Comparison of ENCODE assay signal across 1 cellular context in the genomic region with DNA sequence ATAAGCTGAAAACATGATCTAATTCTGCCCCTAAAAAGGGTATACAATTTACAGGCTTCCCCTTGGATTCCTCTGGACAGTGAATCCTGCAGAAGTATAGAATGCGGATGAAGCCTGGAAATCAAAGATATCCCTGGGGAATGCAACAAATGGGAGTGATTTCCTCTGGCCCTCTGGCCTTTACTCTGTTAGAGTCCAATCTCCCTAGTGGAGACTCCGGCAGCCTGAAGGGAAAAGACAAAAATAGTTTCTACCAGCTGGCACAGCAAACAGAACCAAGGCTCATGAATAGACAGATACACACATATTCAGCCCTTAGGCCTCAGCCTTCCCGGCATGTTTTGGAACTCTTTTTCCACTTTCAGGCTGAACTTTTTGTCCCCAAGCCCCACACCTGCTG.
TF ChIP-seq lines count a peak whose summit lies in the region.

No MANE protein-coding gene starts in this region.

TF ChIP-seq in A549, 52 proteins besides CTCF, POLR2A, EP300 and RAD21 (continued from another document):
- TF ChIP-seq, protein P1, sequence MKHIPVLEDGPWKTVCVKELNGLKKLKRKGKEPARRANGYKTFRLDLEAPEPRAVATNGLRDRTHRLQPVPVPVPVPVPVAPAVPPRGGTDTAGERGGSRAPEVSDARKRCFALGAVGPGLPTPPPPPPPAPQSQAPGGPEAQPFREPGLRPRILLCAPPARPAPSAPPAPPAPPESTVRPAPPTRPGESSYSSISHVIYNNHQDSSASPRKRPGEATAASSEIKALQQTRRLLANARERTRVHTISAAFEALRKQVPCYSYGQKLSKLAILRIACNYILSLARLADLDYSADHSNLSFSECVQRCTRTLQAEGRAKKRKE (CRISPR knock-in tag; IDR thresholded peaks at IDR 0.05; ENCODE audit: low read depth): no peak
- TF ChIP-seq RNF2 (IDR thresholded peaks at IDR 0.05; ENCODE audit: borderline replicate concordance, low read depth) (no peak), TP53 (CRISPR knock-in tag; IDR thresholded peaks at IDR 0.05) (no peak), KDM5A (IDR thresholded peaks at IDR 0.05) (no peak), NFE2L2 (conservative IDR thresholded peaks at IDR 0.05; ENCODE audit: low read length) (no peak), HDAC2 (IDR thresholded peaks at IDR 0.05) (no peak), RARB (CRISPR knock-in tag; IDR thresholded peaks at IDR 0.05) (no peak), HOXA7 (CRISPR knock-in tag; IDR thresholded peaks at IDR 0.05) (no peak), ZC3H11A (IDR thresholded peaks at IDR 0.05) (no peak), PHF8 (IDR thresholded peaks at IDR 0.05; ENCODE audit: borderline replicate concordance, low read depth) (no peak)
- TF ChIP-seq, protein P2, sequence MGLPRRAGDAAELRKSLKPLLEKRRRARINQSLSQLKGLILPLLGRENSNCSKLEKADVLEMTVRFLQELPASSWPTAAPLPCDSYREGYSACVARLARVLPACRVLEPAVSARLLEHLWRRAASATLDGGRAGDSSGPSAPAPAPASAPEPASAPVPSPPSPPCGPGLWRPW (IDR thresholded peaks at IDR 0.05): no peak
